8 cellular contexts compared by ENCODE assay signal in genomic region chr4:133154725-133155124, GRCh38. TPM values are rescaled to one million over a fixed set of nuclear protein-coding genes. Genes with fewer than 3 reads are reported as not detected.
DNase-seq lines count a peak whose midpoint lies in the region; ATAC-seq and TF ChIP-seq lines count a peak whose summit lies in the region.

No MANE protein-coding gene starts in this region.

- peaks cover 24% of the 10 kb centered on the region for H3K27me3 Mint-ChIP-seq in activated T-helper 1 cell treated with anti-CD3 and anti-CD28 coated beads, Interleukin-12 subunit alpha, Interleukin-12 subunit beta, Interleukin-2, Interleukin-4 antibody, amounts not matched to agents 30 ng/mL and 10 ng/mL and 1 ng/mL, durations not matched to agents 14 hours and 24 hours and 36 hours (ENCODE audit: insufficient read depth)

- ATAC-seq in PC-3 (peak; percentile 40), thoracic aorta (ENCODE audit: insufficient number of reproducible peaks, low FRiP score, low read depth) (no peak), HG03520 (IDR thresholded peaks at IDR 0.05; ENCODE audit: unreplicated experiment) (no peak)

- H3K36me3 Mint-ChIP-seq in activated T-helper 1 cell treated with anti-CD3 and anti-CD28 coated beads, Interleukin-12 subunit alpha, Interleukin-12 subunit beta, Interleukin-2, Interleukin-4 antibody, amounts not matched to agents 30 ng/mL and 10 ng/mL and 1 ng/mL, durations not matched to agents 14 hours and 24 hours and 36 hours (ENCODE audit: low read depth) = no peaks in the 10 kb centered on the region

- H3K4me3 Mint-ChIP-seq in activated T-helper 1 cell treated with anti-CD3 and anti-CD28 coated beads, Interleukin-12 subunit alpha, Interleukin-12 subunit beta, Interleukin-2, Interleukin-4 antibody, amounts not matched to agents 30 ng/mL and 10 ng/mL and 1 ng/mL, durations not matched to agents 14 hours and 24 hours and 36 hours = no peak overlapping the region

- H3K79me2 ChIP-seq in PC-3 (ENCODE audit: low read length) = no peaks in the 10 kb centered on the region
- H3K79me2 ChIP-seq in fibroblast of lung (ENCODE audit: control insufficient read depth, insufficient read depth, low read length) = no peaks in the 10 kb centered on the region

- H3K4me1 ChIP-seq in PC-3 (ENCODE audit: insufficient read depth, low read length) = no peaks in the 10 kb centered on the region
- H3K4me1 ChIP-seq in fibroblast of lung (ENCODE audit: control insufficient read depth, extremely low read depth, insufficient read depth, low read length) = no peaks in the 10 kb centered on the region
- peaks cover 0 to 18% of the 10 kb centered on the region in 2 donors for H3K4me1 ChIP-seq in thoracic aorta (ENCODE audit: control insufficient read depth in 1 of 2, low read depth in 2 of 2)

- H3K27ac Mint-ChIP-seq in activated T-helper 1 cell treated with anti-CD3 and anti-CD28 coated beads, Interleukin-12 subunit alpha, Interleukin-12 subunit beta, Interleukin-2, Interleukin-4 antibody, amounts not matched to agents 30 ng/mL and 10 ng/mL and 1 ng/mL, durations not matched to agents 14 hours and 24 hours and 36 hours = no peak overlapping the region

- peak; percentile 4 for DNase-seq in activated CD4-positive, alpha-beta T cell treated with anti-CD3 and anti-CD28 coated beads for 48 hours
- no peak for DNase-seq in activated CD4-positive, alpha-beta T cell treated with anti-CD3 and anti-CD28 coated beads, Interleukin-2, amount 50 U/mL, for 4 hours
- DNase-seq in PC-3 (peak; percentile 35), fibroblast of lung (ENCODE audit: low read depth in 2 of 2) (peak; percentile 66 to 69), thoracic aorta (ENCODE audit: low spot score) (no peak), NCI-H526 (lab: John Stamatoyannopoulos, UW) (no peak)
- DNase-seq in activated T-helper 1 cell treated with anti-CD3 and anti-CD28 coated beads, Interleukin-12 subunit alpha, Interleukin-12 subunit beta, Interleukin-2, Interleukin-4 antibody, amounts not matched to agents 30 ng/mL and 10 ng/mL and 1 ng/mL, durations not matched to agents 14 hours and 24 hours and 36 hours (ENCODE audit: low spot score) = no peak

- POLR2A ChIA-PET in PC-3 (lab: Charles Lee; ENCODE audit: unreplicated experiment) = interaction anchor here (0.5 kb wide), 1 partner anchor 313 kb away, joined by 3 read pairs; no protein-coding TSS in a partner anchor

- TF ChIP-seq CTCF in PC-3 (conservative IDR thresholded peaks at IDR 0.05; ENCODE audit: low read depth, low read length) (peak; percentile 72), fibroblast of lung (conservative IDR thresholded peaks at IDR 0.05 in 1 of 2, IDR thresholded peaks at IDR 0.05 in 1 of 2; ENCODE audit: low read depth in 1 of 2, low read length in 2 of 2) (peak; percentile 68 to 86), thoracic aorta (IDR thresholded peaks at IDR 0.05) (peak; percentile 61)

- H3K4me2 ChIP-seq in PC-3 (ENCODE audit: low read length) = no peak overlapping the region
- H3K4me2 ChIP-seq in fibroblast of lung (ENCODE audit: extremely low read depth, insufficient read depth, low read length) = no peak overlapping the region

- no peaks in the 10 kb centered on the region for H3F3A ChIP-seq in PC-3 (ENCODE audit: low read length, unreplicated experiment)

- intact Hi-C loops in PC-3 (cut with micrococcal nuclease) = loop anchor here (1.0 to 10.0 kb wide), 3 partner anchors 329 to 978 kb away; no protein-coding TSS in a partner anchor
- intact Hi-C loops in activated T-helper 1 cell treated with anti-CD3 and anti-CD28 coated beads, Interleukin-12 subunit alpha, Interleukin-12 subunit beta, Interleukin-2, Interleukin-4 antibody, amounts not matched to agents 30 ng/mL and 10 ng/mL and 1 ng/mL, durations not matched to agents 14 hours and 24 hours and 36 hours (cut with micrococcal nuclease) = no loop called here

- H3K4me3 ChIP-seq in PC-3 (ENCODE audit: low read length) (no peak overlapping the region), fibroblast of lung (replicated peaks in 1 of 4; ENCODE audit: control extremely low read depth in 1 of 4, insufficient read depth in 1 of 4, low read depth in 3 of 4, low read length in 4 of 4) (no peak overlapping the region), thoracic aorta (peak overlapping the region; percentile 47)

- H3K27ac ChIP-seq in PC-3 (ENCODE audit: low read length) (no peak overlapping the region), fibroblast of lung (ENCODE audit: insufficient read depth, low read length) (no peak overlapping the region), thoracic aorta (no peak overlapping the region)

- no peaks in the 10 kb centered on the region for H3K27me3 ChIP-seq in PC-3 (ENCODE audit: low read length)
- no peaks in the 10 kb centered on the region for H3K27me3 ChIP-seq in fibroblast of lung (ENCODE audit: control insufficient read depth, insufficient read depth, low read length)
- H3K27me3 ChIP-seq in thoracic aorta (replicated peaks; ENCODE audit: insufficient read depth) = no peaks in the 10 kb centered on the region

- no peaks in the 10 kb centered on the region for H3K9me3 Mint-ChIP-seq in activated T-helper 1 cell treated with anti-CD3 and anti-CD28 coated beads, Interleukin-12 subunit alpha, Interleukin-12 subunit beta, Interleukin-2, Interleukin-4 antibody, amounts not matched to agents 30 ng/mL and 10 ng/mL and 1 ng/mL, durations not matched to agents 14 hours and 24 hours and 36 hours

- H2AFZ ChIP-seq in PC-3 (ENCODE audit: low read length) (no peak overlapping the region), fibroblast of lung (ENCODE audit: low read length) (no peak overlapping the region)

- no peaks in the 10 kb centered on the region for H3K9me2 ChIP-seq in PC-3 (replicated peaks; ENCODE audit: low read length)

- H3K36me3 ChIP-seq in PC-3 (ENCODE audit: low read depth, low read length) = no peaks in the 10 kb centered on the region
- no peaks in the 10 kb centered on the region for H3K36me3 ChIP-seq in fibroblast of lung (ENCODE audit: control insufficient read depth, insufficient read depth, low read length)
- H3K36me3 ChIP-seq in thoracic aorta = no peaks in the 10 kb centered on the region

- CTCF ChIA-PET in PC-3 (lab: Charles Lee) = interaction anchor here (0.6 to 1.2 kb wide), 5 partner anchors 107 to 1521 kb away, joined by 3 to 8 read pairs (median 3); no protein-coding TSS in a partner anchor

- no peak overlapping the region for H3K9ac ChIP-seq in PC-3 (ENCODE audit: low read length)
- no peak overlapping the region for H3K9ac ChIP-seq in fibroblast of lung (ENCODE audit: insufficient read depth, low read length)

- H4K20me1 ChIP-seq in PC-3 (ENCODE audit: low read length) = no peaks in the 10 kb centered on the region
- H4K20me1 ChIP-seq in fibroblast of lung (ENCODE audit: control insufficient read depth, extremely low read depth, insufficient read depth, low read length) = no peaks in the 10 kb centered on the region

- no peaks in the 10 kb centered on the region for H3K9me3 ChIP-seq in PC-3 (ENCODE audit: low read length)
- H3K9me3 ChIP-seq in fibroblast of lung (ENCODE audit: control insufficient read depth, insufficient read depth, low read depth, low read length) = no peaks in the 10 kb centered on the region
- H3K9me3 ChIP-seq in thoracic aorta = no peaks in the 10 kb centered on the region

- peaks cover 8% of the 10 kb centered on the region for H3K4me1 Mint-ChIP-seq in activated T-helper 1 cell treated with anti-CD3 and anti-CD28 coated beads, Interleukin-12 subunit alpha, Interleukin-12 subunit beta, Interleukin-2, Interleukin-4 antibody, amounts not matched to agents 30 ng/mL and 10 ng/mL and 1 ng/mL, durations not matched to agents 14 hours and 24 hours and 36 hours (ENCODE audit: low read depth)

- no TSS peak for BruUV-seq in PC-3 (replicated peaks; lab: Mats Ljungman, UMichigan)

RNA-seq across cellular contexts. Expression of gene PCDH10, which starts 5.6 kb away (rescaled TPM):
- total RNA-seq in PC-3 (2014; rRNA removed) (0.11 and 0.23 TPM in 2 replicates), fibroblast of lung (0.26 and 0.66 TPM in 2 replicates), thoracic aorta (10 to 100 TPM; 51.4 to 70.8 TPM)
- 2.0 and 19.5 TPM in 2 replicates for polyA plus RNA-seq in fibroblast of lung
- 1.9 and 17.2 TPM in 2 replicates for polyA plus RNA-seq in fibroblast of lung (2012)
- 8.3 and 39.9 TPM in 2 replicates for polyA minus RNA-seq in fibroblast of lung (ENCODE audit: low replicate concordance)
- not detected in 2 replicates for total RNA-seq in activated T-helper 1 cell treated with anti-CD3 and anti-CD28 coated beads, Interleukin-12 subunit alpha, Interleukin-12 subunit beta, Interleukin-2, Interleukin-4 antibody, amounts not matched to agents 30 ng/mL and 10 ng/mL and 1 ng/mL, durations not matched to agents 14 hours and 24 hours and 36 hours

Comparison
In these comparisons a context has a peak if more than half of its experiments do, and no peak if none do; other contexts are left out.
1. DNase-seq: peak in activated CD4-positive, alpha-beta T cell treated with anti-CD3 and anti-CD28 coated beads for 48 hours (single experiment), PC-3 (single experiment) and fibroblast of lung (2 of 2); none in activated CD4-positive, alpha-beta T cell treated with anti-CD3 and anti-CD28 coated beads, Interleukin-2, amount 50 U/mL, for 4 hours (0 of 2), thoracic aorta (single experiment), NCI-H526 (0 of 2) and activated T-helper 1 cell treated with anti-CD3 and anti-CD28 coated beads, Interleukin-12 subunit alpha, Interleukin-12 subunit beta, Interleukin-2, Interleukin-4 antibody, amounts not matched to agents 30 ng/mL and 10 ng/mL and 1 ng/mL, durations not matched to agents 14 hours and 24 hours and 36 hours (single experiment).
2. RNA of gene PCDH10, which starts 5.6 kb away (total RNA-seq): 51.4 to 70.8 TPM in thoracic aorta; 0.26 to 0.66 TPM in fibroblast of lung, 0.11 to 0.23 TPM in PC-3 and not detected in activated T-helper 1 cell treated with anti-CD3 and anti-CD28 coated beads, Interleukin-12 subunit alpha, Interleukin-12 subunit beta, Interleukin-2, Interleukin-4 antibody, amounts not matched to agents 30 ng/mL and 10 ng/mL and 1 ng/mL, durations not matched to agents 14 hours and 24 hours and 36 hours; every median in the first group is over 10 times any median in the second.
3. Peak in every context shown above with its lines, with median percentiles within 50 percentile points of each other: CTCF ChIP-seq.